Comparison of ENCODE assay signal across 8 cellular contexts in genomic region chr9:124769451-124770358, GRCh38. TPM values are rescaled to one million over a fixed set of nuclear protein-coding genes. Genes with fewer than 3 reads are reported as not detected.
DNase-seq lines count a peak whose midpoint lies in the region; ATAC-seq and TF ChIP-seq lines count a peak whose summit lies in the region.

No MANE protein-coding gene starts in this region.

- no peak for TF ChIP-seq CTCF in CD14-positive monocyte (IDR thresholded peaks at IDR 0.05)
- TF ChIP-seq CTCF in fibroblast of villous mesenchyme (IDR thresholded peaks at IDR 0.05; ENCODE audit: insufficient read depth, low read depth, low read length): no peak
- TF ChIP-seq CTCF in parathyroid adenoma (IDR thresholded peaks at IDR 0.05): no peak

- H3K36me3 ChIP-seq in HUES48 (ENCODE audit: control insufficient read depth, insufficient read depth, low read length) (no peaks in the 10 kb centered on the region), parathyroid adenoma (ENCODE audit: control insufficient read depth, insufficient read depth, low read length) (no peaks in the 10 kb centered on the region)

- intact Hi-C loops in CD14-positive monocyte (cut with micrococcal nuclease): loop anchor here (5.0 to 10.0 kb wide), 4 partner anchors 173 to 375 kb away; partner anchors contain the start of genes GOLGA1 (in 2 of the 2) and SCAI (in 2 of the 2)

- H3K4me1 ChIP-seq in HUES48 (ENCODE audit: control insufficient read depth, insufficient read depth, low read length) (peaks cover 49% of the 10 kb centered on the region), parathyroid adenoma (no peaks in the 10 kb centered on the region)

- H3K4me2 ChIP-seq in parathyroid adenoma (ENCODE audit: low read length): peak overlapping the region; percentile 90

- H3K79me2 ChIP-seq in parathyroid adenoma: no peaks in the 10 kb centered on the region

- H3K9me3 ChIP-seq in HUES48 (ENCODE audit: control insufficient read depth, insufficient read depth, low read length) (no peaks in the 10 kb centered on the region), parathyroid adenoma (ENCODE audit: control insufficient read depth, low read length) (no peaks in the 10 kb centered on the region)

- peak overlapping the region; percentile 96 to 99 for H3K4me3 Mint-ChIP-seq in CD14-positive monocyte
- H3K4me3 Mint-ChIP-seq in activated CD4-positive, alpha-beta T cell treated with anti-CD3 and anti-CD28 coated beads, Interleukin-2, amount 10 ng/mL, durations not matched to agents 7 days and 5 days: peak overlapping the region; percentile 77

- ATAC-seq in GM18520 (IDR thresholded peaks at IDR 0.05; ENCODE audit: unreplicated experiment): no peak
- no peak for ATAC-seq in HG03196 (IDR thresholded peaks at IDR 0.05; ENCODE audit: unreplicated experiment)
- ATAC-seq in GM21367 (IDR thresholded peaks at IDR 0.05; ENCODE audit: unreplicated experiment): no peak

- peaks cover 60% of the 10 kb centered on the region for H3K4me1 Mint-ChIP-seq in CD14-positive monocyte
- peaks cover 42% of the 10 kb centered on the region for H3K4me1 Mint-ChIP-seq in activated CD4-positive, alpha-beta T cell treated with anti-CD3 and anti-CD28 coated beads, Interleukin-2, amount 10 ng/mL, durations not matched to agents 7 days and 5 days

- peak overlapping the region; percentile 78 for H3K4me3 ChIP-seq in HUES48 (ENCODE audit: low read depth, low read length)
- peak overlapping the region; percentile 70 for H3K4me3 ChIP-seq in fibroblast of villous mesenchyme (ENCODE audit: low read depth, low read length)
- H3K4me3 ChIP-seq in parathyroid adenoma (ENCODE audit: low read depth, low read length): peak overlapping the region; percentile 76

- H3K27me3 ChIP-seq in HUES48 (ENCODE audit: control insufficient read depth, insufficient read depth, low read length): peaks cover 46% of the 10 kb centered on the region
- no peaks in the 10 kb centered on the region for H3K27me3 ChIP-seq in parathyroid adenoma (ENCODE audit: control insufficient read depth, insufficient read depth, low read length)

- H3K27ac Mint-ChIP-seq in CD14-positive monocyte: peak overlapping the region; percentile 68 to 88 (median 75)
- H3K27ac Mint-ChIP-seq in activated CD4-positive, alpha-beta T cell treated with anti-CD3 and anti-CD28 coated beads, Interleukin-2, amount 10 ng/mL, durations not matched to agents 7 days and 5 days: no peak overlapping the region

- H3K27me3 Mint-ChIP-seq in CD14-positive monocyte (ENCODE audit: low read depth in 3 of 3): peaks cover 14 to 24% (median 22%) of the 10 kb centered on the region in 3 donors
- H3K27me3 Mint-ChIP-seq in activated CD4-positive, alpha-beta T cell treated with anti-CD3 and anti-CD28 coated beads, Interleukin-2, amount 10 ng/mL, durations not matched to agents 7 days and 5 days: peaks cover 70% of the 10 kb centered on the region

- POLR2A ChIA-PET in activated CD4-positive, alpha-beta T cell treated with anti-CD3 and anti-CD28 coated beads, Interleukin-2, amount 10 ng/mL, durations not matched to agents 7 days and 5 days (lab: Charles Lee): interaction anchor here (0.6 kb wide), 1 partner anchor 26 kb away, joined by 4 read pairs; no protein-coding TSS in a partner anchor

- no peak overlapping the region; the same call in 1 of the 2 replicates for H3K9ac ChIP-seq in HUES48 (ENCODE audit: low read depth, low read length)
- H3K9ac ChIP-seq in parathyroid adenoma: no peak overlapping the region

- peaks cover 0 to 3% (median 0%) of the 10 kb centered on the region in 7 donors for H3K9me3 Mint-ChIP-seq in CD14-positive monocyte
- H3K9me3 Mint-ChIP-seq in activated CD4-positive, alpha-beta T cell treated with anti-CD3 and anti-CD28 coated beads, Interleukin-2, amount 10 ng/mL, durations not matched to agents 7 days and 5 days: no peaks in the 10 kb centered on the region

- DNase-seq in CD14-positive monocyte (ENCODE audit: low spot score) (no peak), fibroblast of villous mesenchyme (ENCODE audit: low read depth) (peak; percentile 42)
- DNase-seq in activated CD4-positive, alpha-beta T cell treated with anti-CD3 and anti-CD28 coated beads, Interleukin-2, amount 10 ng/mL, durations not matched to agents 7 days and 5 days: peak; percentile 16

- CTCF ChIA-PET in activated CD4-positive, alpha-beta T cell treated with anti-CD3 and anti-CD28 coated beads, Interleukin-2, amount 10 ng/mL, durations not matched to agents 7 days and 5 days (lab: Charles Lee): interaction anchor here (0.6 to 10.2 kb wide), 9 partner anchors 21 to 1998 kb away, joined by 3 to 173 read pairs (median 3); partner anchors contain the start of genes ARPC5L and WDR38

- H2AFZ ChIP-seq in parathyroid adenoma: peak overlapping the region; percentile 77

- H3K36me3 Mint-ChIP-seq in CD14-positive monocyte: peaks cover 0 to 7% of the 10 kb centered on the region in 2 donors
- no peaks in the 10 kb centered on the region for H3K36me3 Mint-ChIP-seq in activated CD4-positive, alpha-beta T cell treated with anti-CD3 and anti-CD28 coated beads, Interleukin-2, amount 10 ng/mL, durations not matched to agents 7 days and 5 days (ENCODE audit: low read depth)

- H3K27ac ChIP-seq in HUES48 (ENCODE audit: low read depth, low read length): peak overlapping the region; percentile 84
- peak overlapping the region; percentile 16 for H3K27ac ChIP-seq in parathyroid adenoma

RNA-seq across cellular contexts. Expression of gene NR6A1, which starts 1.4 kb away (rescaled TPM):
- under 1 TPM; 0.15 to 0.28 TPM for polyA plus RNA-seq in CD14-positive monocyte
- under 1 TPM; 0.10 to 0.19 TPM for total RNA-seq in activated CD4-positive, alpha-beta T cell treated with anti-CD3 and anti-CD28 coated beads, Interleukin-2, amount 10 ng/mL, durations not matched to agents 7 days and 5 days
- under 0.01 and 0.32 TPM in 2 replicates for total RNA-seq in fibroblast of villous mesenchyme

RNA-seq across cellular contexts. Expression of gene OLFML2A, which starts 7.2 kb away (rescaled TPM):
- polyA plus RNA-seq in CD14-positive monocyte: under 1 TPM in 1 of 2 donors, not detected in 1; 0.03 TPM
- not detected for total RNA-seq in activated CD4-positive, alpha-beta T cell treated with anti-CD3 and anti-CD28 coated beads, Interleukin-2, amount 10 ng/mL, durations not matched to agents 7 days and 5 days
- total RNA-seq in fibroblast of villous mesenchyme: 4.3 and 5.5 TPM in 2 replicates
